ENCODE assay signal across 8 cellular contexts in genomic region chr12:91178139-91178561, GRCh38. TPM values are rescaled to one million over a fixed set of nuclear protein-coding genes. Genes with fewer than 3 reads are reported as not detected.
DNase-seq lines count a peak whose midpoint lies in the region; ATAC-seq and TF ChIP-seq lines count a peak whose summit lies in the region.

No MANE protein-coding gene starts in this region.

- no peaks in the 10 kb centered on the region for H3K36me3 Mint-ChIP-seq in neural progenitor cell
- no peaks in the 10 kb centered on the region for H3K36me3 Mint-ChIP-seq in natural killer cell treated with Interleukin-12 subunit alpha and Interleukin-12 subunit beta and Interleukin-15 and Interleukin-18, amount 100 ng/mL, for 72 hours

- no peak overlapping the region for H3K27ac Mint-ChIP-seq in neural progenitor cell
- H3K27ac Mint-ChIP-seq in natural killer cell treated with Interleukin-12 subunit alpha and Interleukin-12 subunit beta and Interleukin-15 and Interleukin-18, amount 100 ng/mL, for 72 hours = no peak overlapping the region

- H3K27ac ChIP-seq in DOHH2 (ENCODE audit: low read depth, low read length) = no peak overlapping the region
- H3K27ac ChIP-seq in neural progenitor cell = no peak overlapping the region

- no peaks in the 10 kb centered on the region for H3F3A ChIP-seq in DOHH2 (ENCODE audit: control insufficient read depth, insufficient read depth)
- no peaks in the 10 kb centered on the region for H3F3A ChIP-seq in neural progenitor cell (ENCODE audit: low read depth)

- no peaks in the 10 kb centered on the region for H3K79me2 ChIP-seq in DOHH2 (ENCODE audit: control insufficient read depth, low read length)
- no peaks in the 10 kb centered on the region for H3K79me2 ChIP-seq in neural progenitor cell (ENCODE audit: low read depth)

- H3K4me3 ChIP-seq in DOHH2 (ENCODE audit: low read length) (no peak overlapping the region), epithelial cell of esophagus (ENCODE audit: low read length) (no peak overlapping the region), neural progenitor cell (no peak overlapping the region)

- H4K20me1 ChIP-seq in DOHH2 (ENCODE audit: control insufficient read depth, insufficient read depth, low read depth, low read length) (no peaks in the 10 kb centered on the region), neural progenitor cell (ENCODE audit: low read depth) (no peaks in the 10 kb centered on the region)

- H3K9me3 ChIP-seq in DOHH2 (ENCODE audit: control insufficient read depth, insufficient read depth, low read length) (no peaks in the 10 kb centered on the region), neural progenitor cell (ENCODE audit: low read depth) (no peaks in the 10 kb centered on the region)

- peaks cover 15% of the 10 kb centered on the region for H3K4me1 Mint-ChIP-seq in neural progenitor cell
- no peaks in the 10 kb centered on the region for H3K4me1 Mint-ChIP-seq in natural killer cell treated with Interleukin-12 subunit alpha and Interleukin-12 subunit beta and Interleukin-15 and Interleukin-18, amount 100 ng/mL, for 72 hours (ENCODE audit: low read depth in 2 of 2)

- H3K9me3 Mint-ChIP-seq in neural progenitor cell = no peaks in the 10 kb centered on the region
- no peaks in the 10 kb centered on the region for H3K9me3 Mint-ChIP-seq in natural killer cell treated with Interleukin-12 subunit alpha and Interleukin-12 subunit beta and Interleukin-15 and Interleukin-18, amount 100 ng/mL, for 72 hours

- TF ChIP-seq CTCF in DOHH2 (IDR thresholded peaks at IDR 0.05; ENCODE audit: low read depth, low read length, poor library complexity, severe bottlenecking) (peak; percentile 23), epithelial cell of esophagus (IDR thresholded peaks at IDR 0.05; ENCODE audit: insufficient read depth, low read depth, low read length, missing control alignments) (peak; percentile 55), neural progenitor cell (IDR thresholded peaks at IDR 0.05) (peak; percentile 60)

- no peaks in the 10 kb centered on the region for H3K36me3 ChIP-seq in DOHH2 (ENCODE audit: control insufficient read depth, low read length)
- no peaks in the 10 kb centered on the region for H3K36me3 ChIP-seq in neural progenitor cell

- no peaks in the 10 kb centered on the region for H3K9me2 ChIP-seq in DOHH2 (replicated peaks; ENCODE audit: control insufficient read depth, low read length)

- no peak overlapping the region for H3K4me3 Mint-ChIP-seq in neural progenitor cell
- no peak overlapping the region for H3K4me3 Mint-ChIP-seq in natural killer cell treated with Interleukin-12 subunit alpha and Interleukin-12 subunit beta and Interleukin-15 and Interleukin-18, amount 100 ng/mL, for 72 hours

- H2AFZ ChIP-seq in neural progenitor cell (replicated peaks) = peak overlapping the region; percentile 80

- no peaks in the 10 kb centered on the region for H3K27me3 ChIP-seq in DOHH2 (ENCODE audit: control insufficient read depth, low read length)
- H3K27me3 ChIP-seq in neural progenitor cell = no peaks in the 10 kb centered on the region

- DNase-seq in NCI-H446 (lab: John Stamatoyannopoulos, UW) (peak; percentile 10 to 19), epithelial cell of esophagus (ENCODE audit: low read depth) (peak; percentile 26), neural progenitor cell (ENCODE audit: low spot score) (no peak), NCI-H1417 treated with DMSO at 0.1 percent for 48 hours (lab: John Stamatoyannopoulos, UW) (no peak)
- no peak for DNase-seq in natural killer cell treated with Interleukin-12 subunit alpha and Interleukin-12 subunit beta and Interleukin-15 and Interleukin-18, amount 100 ng/mL, for 72 hours (ENCODE audit: low spot score)

- H3K27me3 Mint-ChIP-seq in neural progenitor cell (ENCODE audit: insufficient read depth, low read depth) = no peaks in the 10 kb centered on the region
- H3K27me3 Mint-ChIP-seq in natural killer cell treated with Interleukin-12 subunit alpha and Interleukin-12 subunit beta and Interleukin-15 and Interleukin-18, amount 100 ng/mL, for 72 hours = no peaks in the 10 kb centered on the region

- no peaks in the 10 kb centered on the region for H3K4me1 ChIP-seq in DOHH2 (ENCODE audit: control insufficient read depth, low read length)
- no peaks in the 10 kb centered on the region for H3K4me1 ChIP-seq in neural progenitor cell

- H3K4me2 ChIP-seq in DOHH2 (ENCODE audit: low read length) (no peak overlapping the region), neural progenitor cell (no peak overlapping the region)

- H3K9ac ChIP-seq in neural progenitor cell = no peak overlapping the region

- ATAC-seq in HG02623 (IDR thresholded peaks at IDR 0.05; ENCODE audit: unreplicated experiment) = no peak
- no peak for ATAC-seq in natural killer cell treated with Interleukin-12 subunit alpha and Interleukin-12 subunit beta and Interleukin-15 and Interleukin-18, amount 100 ng/mL, for 72 hours
- ATAC-seq in HG03196 (IDR thresholded peaks at IDR 0.05; ENCODE audit: unreplicated experiment) = no peak

RNA-seq across cellular contexts. Expression of gene DCN, which starts 4.5 kb away (rescaled TPM):
- not detected in 2 replicates for total RNA-seq in neural progenitor cell (ENCODE audit: low replicate concordance)
- not detected for total RNA-seq in natural killer cell treated with Interleukin-12 subunit alpha and Interleukin-12 subunit beta and Interleukin-15 and Interleukin-18, amount 100 ng/mL, for 72 hours

Comparison
In these comparisons a context has a peak if more than half of its experiments do, and no peak if none do; other contexts are left out.
1. DNase-seq: peak in NCI-H446 (2 of 2) and epithelial cell of esophagus (single experiment); none in neural progenitor cell (single experiment), natural killer cell treated with Interleukin-12 subunit alpha and Interleukin-12 subunit beta and Interleukin-15 and Interleukin-18, amount 100 ng/mL, for 72 hours (single experiment) and NCI-H1417 treated with DMSO at 0.1 percent for 48 hours (single experiment).
2. Peak in every context shown above with its lines, with median percentiles within 50 percentile points of each other: CTCF ChIP-seq.